13 cellular contexts compared by ENCODE assay signal in genomic region chr2:44237221-44237620, GRCh38. TPM values are rescaled to one million over a fixed set of nuclear protein-coding genes. Genes with fewer than 3 reads are reported as not detected.
DNase-seq lines count a peak whose midpoint lies in the region; ATAC-seq and TF ChIP-seq lines count a peak whose summit lies in the region.
"Had no signal": no experiment of that assay in that cellular context is flagged by ENCODE, and none has a peak within 500 bp of the region (broad histone marks: within the 10 kb centered on the region; RNA-seq: fewer than 3 reads in every experiment).

No MANE protein-coding gene starts in this region.

- H3K9me3 ChIP-seq in DND-41 (ENCODE audit: insufficient read depth, low read length, severe bottlenecking) = no peaks in the 10 kb centered on the region
- no peaks in the 10 kb centered on the region for H3K9me3 ChIP-seq in Loucy (ENCODE audit: insufficient read depth, low read depth, low read length)
- no peaks in the 10 kb centered on the region for H3K9me3 ChIP-seq in left lung

- intact Hi-C loops in left lung (cut with DNase I) = no loop called here

- DNase-seq in DND-41 (peak; percentile 51), GM19240 (ENCODE audit: insufficient read length, low spot score) (no peak), LoVo (ENCODE audit: low spot score) (no peak), left lung (no peak), foreskin fibroblast (no peak)
- DNase-seq in effector CD4-positive, alpha-beta T cell = peak; percentile 5
- DNase-seq: GOT3, retina had no signal

- H3K36me3 ChIP-seq in DND-41 (ENCODE audit: insufficient read depth, low read length) = peaks cover 3% of the 10 kb centered on the region; the same call in 1 of the 2 replicates
- peaks cover 7% of the 10 kb centered on the region; the same call in 1 of the 2 replicates for H3K36me3 ChIP-seq in Loucy (ENCODE audit: insufficient read depth, low read length)
- peaks cover 0 to 3% of the 10 kb centered on the region in 2 donors for H3K36me3 ChIP-seq in left lung

- H3K27me3 ChIP-seq in DND-41 (ENCODE audit: insufficient read depth, low read length, poor library complexity) (no peaks in the 10 kb centered on the region), Loucy (ENCODE audit: insufficient read depth, low read length, poor library complexity, severe bottlenecking) (no peaks in the 10 kb centered on the region), left lung (no peaks in the 10 kb centered on the region)

- peak; percentile 93 for ATAC-seq in DND-41 (ENCODE audit: insufficient read depth, low read depth)
- peak; percentile 70 for ATAC-seq in GM18909 (IDR thresholded peaks at IDR 0.05; ENCODE audit: poor library complexity, unreplicated experiment)
- no peak for ATAC-seq in left lung

- 0 out of 4 replicates have a peak overlapping the region, but pooled peaks of 1 of the 2 experiments have one; percentile 5 for H3K4me3 ChIP-seq in DND-41 (ENCODE audit: low read depth in 1 of 2, low read length in 2 of 2)
- peak overlapping the region; percentile 66 for H3K4me3 ChIP-seq in Loucy (ENCODE audit: low read length, poor library complexity, severe bottlenecking)
- no peak overlapping the region for H3K4me3 ChIP-seq in left lung
- H3K4me3 ChIP-seq in foreskin fibroblast (ENCODE audit: low read depth in 1 of 2, low read length in 2 of 2) = no peak overlapping the region

- H3K4me2 ChIP-seq in DND-41 (ENCODE audit: insufficient read depth, low read length) = peak overlapping the region; percentile 38; the same call in 1 of the 2 replicates
- peak overlapping the region; percentile 73 for H3K4me2 ChIP-seq in Loucy (ENCODE audit: low read depth, low read length, poor library complexity, severe bottlenecking)

- H4K20me1 ChIP-seq in DND-41 (ENCODE audit: insufficient read depth, low read length) (no peaks in the 10 kb centered on the region), Loucy (ENCODE audit: insufficient read depth, low read length, poor library complexity, severe bottlenecking) (no peaks in the 10 kb centered on the region)

- H3F3A ChIP-seq in Loucy (ENCODE audit: low read depth) = peaks cover 6% of the 10 kb centered on the region

- H3K27ac ChIP-seq in DND-41 (ENCODE audit: low read length) (peak overlapping the region; percentile 59), left lung (no peak overlapping the region)
- H3K27ac ChIP-seq: epithelial cell of prostate had no signal

- peak overlapping the region; percentile 23; the same call in 1 of the 2 replicates for H2AFZ ChIP-seq in DND-41 (ENCODE audit: low read depth, low read length)
- peak overlapping the region; percentile 23; the same call in 1 of the 2 replicates for H2AFZ ChIP-seq in Loucy (ENCODE audit: low read length)

- H3K9me2 ChIP-seq in Loucy (replicated peaks; ENCODE audit: low read depth, low read length) = no peaks in the 10 kb centered on the region

- peaks cover 23% of the 10 kb centered on the region for H3K4me1 ChIP-seq in DND-41 (ENCODE audit: insufficient read depth, low read length)
- H3K4me1 ChIP-seq in Loucy (ENCODE audit: insufficient read depth, low read length, poor library complexity, severe bottlenecking) = peaks cover 35% of the 10 kb centered on the region
- no peaks in the 10 kb centered on the region for H3K4me1 ChIP-seq in left lung

- H3K79me2 ChIP-seq in DND-41 (ENCODE audit: insufficient read depth, low read length) (no peaks in the 10 kb centered on the region), Loucy (ENCODE audit: insufficient read depth, low read length) (no peaks in the 10 kb centered on the region; the same call in 1 of the 2 replicates)

- H3K9ac ChIP-seq in DND-41 (ENCODE audit: low read depth, low read length) = no peak overlapping the region
- peak overlapping the region; percentile 53 for H3K9ac ChIP-seq in Loucy (ENCODE audit: low read depth, low read length, poor library complexity, severe bottlenecking)

- TF ChIP-seq CTCF in DND-41 (IDR thresholded peaks at IDR 0.05; ENCODE audit: borderline replicate concordance, extremely low read depth, low read length, poor library complexity, severe bottlenecking) (no peak), Loucy (conservative IDR thresholded peaks at IDR 0.05; ENCODE audit: low read length) (no peak), left lung (IDR thresholded peaks at IDR 0.05) (no peak), foreskin fibroblast (IDR thresholded peaks at IDR 0.05; ENCODE audit: low read depth, low read length) (no peak)

RNA-seq across cellular contexts. Expression of gene SLC3A1, which starts 38.1 kb away (rescaled TPM):
- total RNA-seq in left lung = not detected
- total RNA-seq: Daoy, LHCN-M2 had no signal

Comparison
In these comparisons a context has a peak if more than half of its experiments do, and no peak if none do; other contexts are left out.
1. DNase-seq: peak in DND-41 (single experiment) and effector CD4-positive, alpha-beta T cell (single experiment); none in GM19240 (single experiment), LoVo (single experiment), left lung (0 of 2) and foreskin fibroblast (0 of 2).